In the genomic region with DNA sequence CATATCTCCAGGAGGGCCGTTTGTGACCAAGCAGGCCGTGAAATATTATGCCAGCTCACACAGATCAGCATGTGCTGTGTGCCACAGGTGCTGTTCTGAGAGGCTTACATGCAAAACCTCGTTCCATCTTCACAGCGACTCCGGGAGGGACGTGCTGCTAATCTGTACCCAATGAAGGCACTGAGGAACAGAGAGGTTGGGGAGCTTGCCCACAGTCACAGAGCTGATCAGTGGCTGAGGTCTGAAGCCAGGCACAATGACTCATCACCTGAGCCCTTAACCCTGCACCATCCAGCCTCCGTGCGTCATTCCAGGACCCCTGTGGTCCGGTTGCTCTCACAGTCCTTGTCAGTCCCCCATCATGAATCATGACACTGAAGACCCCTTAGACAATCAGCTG, we compare ENCODE assay signal across 2 cellular contexts.
TF ChIP-seq lines count a peak whose summit lies in the region.

No MANE protein-coding gene starts in this region.

TF ChIP-seq in A549, 52 proteins besides CTCF, POLR2A, EP300 and RAD21:
- no peak for TF ChIP-seq FOSL2 (IDR thresholded peaks at IDR 0.05)
- peak; percentile 21; the same call in 1 of the 2 replicates for TF ChIP-seq FOSL2 (CRISPR knock-in tag; IDR thresholded peaks at IDR 0.05)
- no peak for TF ChIP-seq HOXB5 (CRISPR knock-in tag; IDR thresholded peaks at IDR 0.05)

TF ChIP-seq in H1, 55 proteins besides CTCF, POLR2A, EP300 and RAD21 (continued from another document):
- TF ChIP-seq JUND (IDR thresholded peaks at IDR 0.05; ENCODE audit: low read length), result peak; percentile 45; the same call in 1 of the 2 replicates
